ENCODE assay signal across 21 cellular contexts in the genomic region with DNA sequence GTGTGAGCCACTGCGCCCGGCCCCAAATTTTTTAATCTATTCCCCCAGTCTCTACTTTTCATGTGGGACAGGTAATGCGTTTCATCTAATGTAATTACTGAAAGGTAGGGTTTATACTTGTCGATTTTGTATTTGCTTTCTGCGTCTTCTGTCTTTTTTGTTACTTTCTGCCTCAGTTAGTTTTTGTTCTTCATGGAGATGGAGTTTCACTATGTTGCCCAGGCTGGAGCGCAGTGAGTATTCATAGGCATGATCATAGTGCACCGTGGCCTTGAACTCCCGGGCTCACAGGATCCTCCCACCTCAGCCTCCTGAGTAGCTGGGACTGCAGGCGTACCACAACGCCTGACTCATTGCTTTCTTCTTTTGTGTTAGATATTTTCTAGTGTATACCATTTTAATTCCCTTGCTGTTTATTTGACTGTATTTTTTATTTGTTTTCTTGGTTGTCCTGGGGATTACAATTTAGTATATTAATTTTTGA. TPM values are rescaled to one million over a fixed set of nuclear protein-coding genes. Genes with fewer than 3 reads are reported as not detected.
DNase-seq lines count a peak whose midpoint lies in the region; ATAC-seq and TF ChIP-seq lines count a peak whose summit lies in the region.
"Had no signal": no experiment of that assay in that cellular context is flagged by ENCODE, and none has a peak within 500 bp of the region (broad histone marks: within the 10 kb centered on the region; RNA-seq: fewer than 3 reads in every experiment).

No MANE protein-coding gene starts in this region.

- H3K27me3 Mint-ChIP-seq in activated CD4-positive, alpha-beta T cell treated with anti-CD3 and anti-CD28 coated beads, Interleukin-2, amount 10 ng/mL, durations not matched to agents 7 days and 5 days = no peaks in the 10 kb centered on the region
- H3K27me3 Mint-ChIP-seq in T-helper 17 cell (no peaks in the 10 kb centered on the region), natural killer cell (ENCODE audit: low read depth in 2 of 2) (no peaks in the 10 kb centered on the region)

- H3K4me3 Mint-ChIP-seq in activated CD4-positive, alpha-beta T cell treated with anti-CD3 and anti-CD28 coated beads, Interleukin-2, amount 10 ng/mL, durations not matched to agents 7 days and 5 days = no peak overlapping the region
- H3K4me3 Mint-ChIP-seq in T-helper 17 cell (no peak overlapping the region), natural killer cell (no peak overlapping the region)
- H3K4me3 Mint-ChIP-seq: CD14-positive monocyte had no signal

- H3K4me1 ChIP-seq in upper lobe of right lung = peaks cover 13% of the 10 kb centered on the region

- no peaks in the 10 kb centered on the region for H3K9me3 ChIP-seq in T-helper 17 cell (ENCODE audit: control insufficient read depth, low read length, poor library complexity, severe bottlenecking)
- no peaks in the 10 kb centered on the region for H3K9me3 ChIP-seq in upper lobe of right lung
- H3K9me3 ChIP-seq: Peyer's patch had no signal

- no peak for DNase-seq in activated CD4-positive, alpha-beta T cell treated with anti-CD3 and anti-CD28 coated beads, Interleukin-2, amount 10 ng/mL, durations not matched to agents 7 days and 5 days
- no peak for DNase-seq in activated CD4-positive, alpha-beta T cell treated with anti-CD3 and anti-CD28 coated beads for 4 hours
- no peak for DNase-seq in T-helper 17 cell
- no peak for DNase-seq in natural killer cell
- DNase-seq in upper lobe of right lung = peak; percentile 3
- no peak for DNase-seq in NOMO-1 (lab: John Stamatoyannopoulos, UW; ENCODE audit: unreplicated experiment in 2 of 2)
- DNase-seq in NCI-H128 (lab: John Stamatoyannopoulos, UW; ENCODE audit: unreplicated experiment) = no peak
- DNase-seq in HT-29 (ENCODE audit: low spot score) = no peak
- DNase-seq: 8988T, Calu3, GF-D8, GOT3, KBM-7, NCI-H1105, NCI-H1694, NCI-H2081 treated with DMSO at 0.1 percent for 48 hours, NCI-H446 treated with DMSO at 0.1 percent for 48 hours, NCI-H69, Peyer's patch had no signal

- TF ChIP-seq CTCF in natural killer cell (IDR thresholded peaks at IDR 0.05) = no peak
- no peak for TF ChIP-seq CTCF in upper lobe of right lung (IDR thresholded peaks at IDR 0.05)

- ATAC-seq in T-helper 17 cell (no peak), natural killer cell (no peak), upper lobe of right lung (no peak)
- ATAC-seq: Right ventricle myocardium inferior had no signal

- H3K27ac Mint-ChIP-seq in activated CD4-positive, alpha-beta T cell treated with anti-CD3 and anti-CD28 coated beads, Interleukin-2, amount 10 ng/mL, durations not matched to agents 7 days and 5 days = peak overlapping the region; percentile 57
- H3K27ac Mint-ChIP-seq in T-helper 17 cell = peak overlapping the region; percentile 83
- peak overlapping the region; percentile 85 to 96 for H3K27ac Mint-ChIP-seq in natural killer cell

- intact Hi-C loops in natural killer cell (cut with micrococcal nuclease) = no loop called here
- intact Hi-C loops in upper lobe of right lung (cut with DNase I) = no loop called here

- no peak overlapping the region for H3K4me3 ChIP-seq in upper lobe of right lung
- H3K4me3 ChIP-seq: Peyer's patch had no signal

- CTCF ChIA-PET in activated CD4-positive, alpha-beta T cell treated with anti-CD3 and anti-CD28 coated beads, Interleukin-2, amount 10 ng/mL, durations not matched to agents 7 days and 5 days (lab: Charles Lee) = no interaction called here

- POLR2A ChIA-PET in activated CD4-positive, alpha-beta T cell treated with anti-CD3 and anti-CD28 coated beads, Interleukin-2, amount 10 ng/mL, durations not matched to agents 7 days and 5 days (lab: Charles Lee) = no interaction called here

- H3K36me3 Mint-ChIP-seq in activated CD4-positive, alpha-beta T cell treated with anti-CD3 and anti-CD28 coated beads, Interleukin-2, amount 10 ng/mL, durations not matched to agents 7 days and 5 days (ENCODE audit: low read depth) = peaks cover 28% of the 10 kb centered on the region
- H3K36me3 Mint-ChIP-seq in T-helper 17 cell (ENCODE audit: low read depth) (peaks cover 14% of the 10 kb centered on the region), natural killer cell (no peaks in the 10 kb centered on the region)

- H3K9me3 Mint-ChIP-seq in activated CD4-positive, alpha-beta T cell treated with anti-CD3 and anti-CD28 coated beads, Interleukin-2, amount 10 ng/mL, durations not matched to agents 7 days and 5 days = no peaks in the 10 kb centered on the region
- H3K9me3 Mint-ChIP-seq in natural killer cell = no peaks in the 10 kb centered on the region
- H3K9me3 Mint-ChIP-seq: CD14-positive monocyte had no signal

- H3K27me3 ChIP-seq in upper lobe of right lung = no peaks in the 10 kb centered on the region
- H3K27me3 ChIP-seq: Peyer's patch had no signal

- no peaks in the 10 kb centered on the region for H3K36me3 ChIP-seq in upper lobe of right lung
- H3K36me3 ChIP-seq: Peyer's patch had no signal

- peaks cover 50% of the 10 kb centered on the region for H3K4me1 Mint-ChIP-seq in activated CD4-positive, alpha-beta T cell treated with anti-CD3 and anti-CD28 coated beads, Interleukin-2, amount 10 ng/mL, durations not matched to agents 7 days and 5 days
- H3K4me1 Mint-ChIP-seq in T-helper 17 cell (peaks cover 43% of the 10 kb centered on the region), natural killer cell (peaks cover 44 to 55% of the 10 kb centered on the region in 2 donors)

- no peak overlapping the region for H3K27ac ChIP-seq in upper lobe of right lung
- H3K27ac ChIP-seq: Peyer's patch had no signal

RNA-seq across cellular contexts. Expression of gene EHMT1, which starts 23.4 kb away (rescaled TPM):
- total RNA-seq in activated CD4-positive, alpha-beta T cell treated with anti-CD3 and anti-CD28 coated beads, Interleukin-2, amount 10 ng/mL, durations not matched to agents 7 days and 5 days = 100 to 1,000 TPM; 100 to 110 TPM
- 100 to 1,000 TPM; 106 to 108 TPM for total RNA-seq in T-helper 17 cell
- 100 to 1,000 TPM; 173 to 200 (median 176) TPM for total RNA-seq in natural killer cell
- 82.7 TPM for total RNA-seq in upper lobe of right lung
- total RNA-seq in HT-29 (2014; rRNA removed; shearing (Covaris generic)) = 76.1 and 85.4 TPM in 2 replicates

RNA-seq across cellular contexts. Expression of gene ARRDC1, which starts 36.7 kb away (rescaled TPM):
- 10 to 100 TPM; 52.4 to 64.2 TPM for total RNA-seq in activated CD4-positive, alpha-beta T cell treated with anti-CD3 and anti-CD28 coated beads, Interleukin-2, amount 10 ng/mL, durations not matched to agents 7 days and 5 days
- total RNA-seq in T-helper 17 cell = 10 to 100 TPM; 54.8 to 83.8 TPM
- 100 to 1,000 TPM in 1 of 3 donors, 10 to 100 TPM in 2; 80.7 to 105 (median 92.9) TPM for total RNA-seq in natural killer cell
- total RNA-seq in upper lobe of right lung = 69.1 TPM
- total RNA-seq in HT-29 (2014; rRNA removed; shearing (Covaris generic)) = 189 and 203 TPM in 2 replicates

RNA-seq across cellular contexts. Expression of gene ZMYND19, which starts 51.8 kb away (rescaled TPM):
- 10 to 100 TPM; 24.7 to 26.5 TPM for total RNA-seq in activated CD4-positive, alpha-beta T cell treated with anti-CD3 and anti-CD28 coated beads, Interleukin-2, amount 10 ng/mL, durations not matched to agents 7 days and 5 days
- total RNA-seq in T-helper 17 cell (10 to 100 TPM; 12.1 to 18.2 TPM), natural killer cell (10 to 100 TPM in 2 of 3 donors, 1 to 10 TPM in 1; 6.5 to 18.8 (median 16.3) TPM), upper lobe of right lung (18.3 TPM)
- total RNA-seq in HT-29 (2014; rRNA removed; shearing (Covaris generic)) = 75.9 and 78.4 TPM in 2 replicates
